ENCODE assay signal across 22 cellular contexts in the genomic region with DNA sequence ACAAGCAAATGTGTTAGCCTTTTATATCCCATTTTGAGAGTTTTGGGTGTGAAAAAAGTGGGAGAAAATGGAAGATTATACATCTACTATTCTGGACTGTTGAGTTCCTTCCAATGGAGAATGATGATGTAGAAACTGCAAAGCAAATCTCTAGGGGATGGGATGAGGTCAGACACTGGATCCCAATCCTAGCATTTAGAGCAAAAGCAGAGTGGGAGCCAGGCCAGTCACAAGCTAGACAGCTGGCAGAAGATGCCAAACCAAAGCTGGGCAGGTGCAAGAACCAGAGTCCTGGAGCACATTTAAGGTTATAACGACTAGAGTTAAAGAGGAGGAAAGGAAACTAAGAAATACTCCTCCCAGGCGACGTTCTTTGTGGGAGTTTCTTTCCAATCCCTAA.
"Had no signal": no experiment of that assay in that cellular context is flagged by ENCODE, and none has a peak within 500 bp of the region (broad histone marks: within the 10 kb centered on the region; RNA-seq: fewer than 3 reads in every experiment).

No MANE protein-coding gene starts in this region.

- H3K4me1 Mint-ChIP-seq: natural killer cell; stimulated activated naive CD8-positive, alpha-beta T cell treated with anti-CD3 and anti-CD28 coated beads, Interleukin-15, amount 100 ng/mL, for 72 hours had no signal

- H3K36me3 ChIP-seq: left lung, lower lobe of right lung, pancreas, right lobe of liver, thyroid gland, vagina had no signal

- H3K4me1 ChIP-seq: left lung, lower lobe of right lung, pancreas, right lobe of liver, thyroid gland, vagina had no signal

- ATAC-seq: effector memory CD8-positive, alpha-beta T cell; left lung; lower lobe of right lung; natural killer cell; pancreas; right lobe of liver; stimulated activated naive CD8-positive, alpha-beta T cell treated with anti-CD3 and anti-CD28 coated beads, Interleukin-15, amount 100 ng/mL, for 72 hours had no signal

- H3K4me3 ChIP-seq: coronary artery, left lung, lower lobe of right lung, pancreas, right lobe of liver, smooth muscle cell, thyroid gland, vagina had no signal

- H3K27ac ChIP-seq: coronary artery, left lung, lower lobe of right lung, pancreas, right lobe of liver, thyroid gland, vagina had no signal

- H3K36me3 Mint-ChIP-seq: natural killer cell had no signal

- DNase-seq: dermis blood vessel endothelial cell; effector memory CD8-positive, alpha-beta T cell; erythroblast; kidney; left lung; lower lobe of right lung; natural killer cell; occipital lobe; pancreas; retina; right lobe of liver; stimulated activated CD4-positive, alpha-beta T cell treated with anti-CD3 and anti-CD28 coated beads, Interleukin-12 subunit alpha, Interleukin-12 subunit beta, amount 100 ng/mL, for 4 hours; stimulated activated CD4-positive, alpha-beta T cell treated with anti-CD3 and anti-CD28 coated beads, Interleukin-1b, Interleukin-23, amount 100 ng/mL, for 48 hours; stimulated activated CD4-positive, alpha-beta T cell treated with anti-CD3 and anti-CD28 coated beads, Interleukin-4, amount 100 ng/mL, for 1 hour; stimulated activated CD8-positive, alpha-beta memory T cell treated with anti-CD3 and anti-CD28 coated beads, Interleukin-4, amount 100 ng/mL, for 48 hours; stimulated activated naive CD4-positive, alpha-beta T cell; stimulated activated naive CD8-positive, alpha-beta T cell treated with anti-CD3 and anti-CD28 coated beads, Interleukin-15, amount 100 ng/mL, for 72 hours; thyroid gland; trophoblast cell had no signal

- H3K9me3 Mint-ChIP-seq: stimulated activated naive CD8-positive, alpha-beta T cell treated with anti-CD3 and anti-CD28 coated beads, Interleukin-15, amount 100 ng/mL, for 72 hours had no signal

- H3K27me3 ChIP-seq: left lung, pancreas, right lobe of liver, thyroid gland, vagina had no signal

- H3K27me3 Mint-ChIP-seq: effector memory CD8-positive, alpha-beta T cell; stimulated activated naive CD8-positive, alpha-beta T cell treated with anti-CD3 and anti-CD28 coated beads, Interleukin-15, amount 100 ng/mL, for 72 hours had no signal

- H3K4me3 Mint-ChIP-seq: effector memory CD8-positive, alpha-beta T cell; natural killer cell; stimulated activated naive CD8-positive, alpha-beta T cell treated with anti-CD3 and anti-CD28 coated beads, Interleukin-15, amount 100 ng/mL, for 72 hours had no signal

- H3K27ac Mint-ChIP-seq: effector memory CD8-positive, alpha-beta T cell; natural killer cell had no signal

- H3K9me3 ChIP-seq: left lung, lower lobe of right lung, pancreas, right lobe of liver, thyroid gland, vagina had no signal
